ENCODE assay signal across 11 cellular contexts in genomic region chrX:66163849-66164401, GRCh38. TPM values are rescaled to one million over a fixed set of nuclear protein-coding genes. Genes with fewer than 3 reads are reported as not detected.
A peak's percentile ranks its signal among the peaks of the same experiment; 100 is the strongest.
DNase-seq lines count a peak whose midpoint lies in the region; ATAC-seq and TF ChIP-seq lines count a peak whose summit lies in the region.
"Had no signal": no experiment of that assay in that cellular context is flagged by ENCODE, and none has a peak within 500 bp of the region (broad histone marks: within the 10 kb centered on the region; RNA-seq: fewer than 3 reads in every experiment).

HEPH (plus strand) TSS chrX:66164247; CDS start chrX:66170571, 6,324 bp downstream.

- no peak within 1 kb of the TSS for H3K4me3 Mint-ChIP-seq in activated CD4-positive, alpha-beta T cell treated with anti-CD3 and anti-CD28 coated beads, Interleukin-2, amount 10 ng/mL, durations not matched to agents 7 days and 5 days
- H3K4me3 Mint-ChIP-seq: central memory CD8-positive, alpha-beta T cell had no signal

- ATAC-seq in HG02798 (IDR thresholded peaks at IDR 0.05; ENCODE audit: poor library complexity, unreplicated experiment), result peak; percentile 70
- peak; percentile 30 for ATAC-seq in mucosa of descending colon
- no peak for ATAC-seq in foreskin keratinocyte

- TF ChIP-seq CTCF in AG09309 (IDR thresholded peaks at IDR 0.05; ENCODE audit: control insufficient read depth, insufficient read depth, low read depth, low read length, missing control alignments) (no peak), mucosa of descending colon (IDR thresholded peaks at IDR 0.05) (no peak), foreskin keratinocyte (conservative IDR thresholded peaks at IDR 0.05) (no peak)

- no peaks in the 10 kb centered on the region for H3K4me1 Mint-ChIP-seq in activated CD4-positive, alpha-beta T cell treated with anti-CD3 and anti-CD28 coated beads, Interleukin-2, amount 10 ng/mL, durations not matched to agents 7 days and 5 days
- H3K4me1 Mint-ChIP-seq: central memory CD8-positive, alpha-beta T cell had no signal

- H3K27ac Mint-ChIP-seq in activated CD4-positive, alpha-beta T cell treated with anti-CD3 and anti-CD28 coated beads, Interleukin-2, amount 10 ng/mL, durations not matched to agents 7 days and 5 days, result no peak within 1 kb of the TSS

- no peaks in the 10 kb centered on the region for H3K9me3 Mint-ChIP-seq in activated CD4-positive, alpha-beta T cell treated with anti-CD3 and anti-CD28 coated beads, Interleukin-2, amount 10 ng/mL, durations not matched to agents 7 days and 5 days
- H3K9me3 Mint-ChIP-seq: central memory CD8-positive, alpha-beta T cell had no signal

- H3K36me3 ChIP-seq in mucosa of descending colon (ENCODE audit: low read depth), result no peaks in the 10 kb centered on the region
- H3K36me3 ChIP-seq: BLaER1 had no signal

- intact Hi-C loops in mucosa of descending colon (cut with DNase I, micrococcal nuclease), result no loop called here

- POLR2A ChIA-PET in activated CD4-positive, alpha-beta T cell treated with anti-CD3 and anti-CD28 coated beads, Interleukin-2, amount 10 ng/mL, durations not matched to agents 7 days and 5 days (lab: Charles Lee), result no interaction called here

- H3K27me3 ChIP-seq in foreskin keratinocyte, result no peaks in the 10 kb centered on the region

- DNase-seq in AG09309 (ENCODE audit: low read depth), result peak; percentile 5
- no peak for DNase-seq in cerebellum (ENCODE audit: low spot score)
- DNase-seq in mucosa of descending colon, result peak in 1 of 3 donors; percentile 45
- no peak for DNase-seq in activated CD4-positive, alpha-beta T cell treated with anti-CD3 and anti-CD28 coated beads, Interleukin-2, amount 10 ng/mL, durations not matched to agents 7 days and 5 days
- DNase-seq in NCI-H748 (lab: John Stamatoyannopoulos, UW; ENCODE audit: unreplicated experiment), result no peak
- no peak for DNase-seq in NCI-H2227 (lab: John Stamatoyannopoulos, UW; ENCODE audit: unreplicated experiment)
- DNase-seq in foreskin keratinocyte, result no peak
- DNase-seq: NCI-H526 treated with DMSO at 0.1 percent for 48 hours had no signal

- peak within 1 kb of the TSS; percentile 23 for H3K4me3 ChIP-seq in AG09309 (ENCODE audit: control insufficient read depth, low read depth, low read length)
- H3K4me3 ChIP-seq in mucosa of descending colon, result peak within 1 kb of the TSS; percentile 3
- H3K4me3 ChIP-seq: BLaER1 had no signal

- H3K4me1 ChIP-seq in mucosa of descending colon (ENCODE audit: low read depth) (peaks cover under 1% of the 10 kb centered on the region), foreskin keratinocyte (no peaks in the 10 kb centered on the region)
- H3K4me1 ChIP-seq: BLaER1 had no signal

- H3K36me3 Mint-ChIP-seq in activated CD4-positive, alpha-beta T cell treated with anti-CD3 and anti-CD28 coated beads, Interleukin-2, amount 10 ng/mL, durations not matched to agents 7 days and 5 days (ENCODE audit: low read depth), result no peaks in the 10 kb centered on the region

- H3K27ac ChIP-seq in foreskin keratinocyte, result no peak within 1 kb of the TSS
- H3K27ac ChIP-seq: BLaER1 had no signal

- CTCF ChIA-PET in activated CD4-positive, alpha-beta T cell treated with anti-CD3 and anti-CD28 coated beads, Interleukin-2, amount 10 ng/mL, durations not matched to agents 7 days and 5 days (lab: Charles Lee), result interaction anchor here (0.6 kb wide), 1 partner anchor 1701 kb away, joined by 3 read pairs; no protein-coding TSS in a partner anchor

- no peaks in the 10 kb centered on the region for H3K9me3 ChIP-seq in mucosa of descending colon
- H3K9me3 ChIP-seq: BLaER1 had no signal

- no peaks in the 10 kb centered on the region for H3K27me3 Mint-ChIP-seq in activated CD4-positive, alpha-beta T cell treated with anti-CD3 and anti-CD28 coated beads, Interleukin-2, amount 10 ng/mL, durations not matched to agents 7 days and 5 days
- H3K27me3 Mint-ChIP-seq: central memory CD8-positive, alpha-beta T cell had no signal

RNA-seq across cellular contexts. Expression of gene HEPH, which starts in this region (rescaled TPM):
- 25.8 TPM for total RNA-seq in cerebellum
- total RNA-seq in mucosa of descending colon, result 100 to 1,000 TPM; 160 to 225 (median 187) TPM
- not detected for total RNA-seq in activated CD4-positive, alpha-beta T cell treated with anti-CD3 and anti-CD28 coated beads, Interleukin-2, amount 10 ng/mL, durations not matched to agents 7 days and 5 days
- total RNA-seq in foreskin keratinocyte, result 0.11 and 1.1 TPM in 2 replicates
- 0.04 and 0.28 TPM in 2 replicates for polyA plus RNA-seq in foreskin keratinocyte

Comparison
In these comparisons a context has a peak if more than half of its experiments do, and no peak if none do; other contexts are left out.
1. RNA of gene HEPH (total RNA-seq): 160 to 225 TPM in mucosa of descending colon and 25.8 TPM in cerebellum (single experiment); 0.11 to 1.1 TPM in foreskin keratinocyte and not detected in activated CD4-positive, alpha-beta T cell treated with anti-CD3 and anti-CD28 coated beads, Interleukin-2, amount 10 ng/mL, durations not matched to agents 7 days and 5 days; every median in the first group is over 10 times any median in the second.